In the genomic region with DNA sequence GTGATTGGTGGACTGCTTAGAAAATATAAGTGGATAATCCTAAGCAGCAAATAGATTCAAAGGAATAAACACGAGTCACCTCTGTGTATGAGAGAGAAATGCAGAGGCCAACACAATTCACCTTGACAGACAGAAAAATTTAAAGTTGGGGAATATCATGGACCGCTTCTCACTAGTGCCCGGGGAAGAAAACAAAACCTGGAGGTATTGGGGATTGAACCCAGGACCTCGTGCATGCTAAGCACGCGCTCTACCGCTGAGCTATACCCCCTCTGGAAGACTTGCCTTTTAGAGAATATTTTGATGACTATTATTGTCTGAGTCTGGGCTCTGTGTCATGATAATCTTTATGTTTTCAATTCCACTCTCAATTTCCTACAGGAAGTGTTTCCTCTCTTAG, we compare ENCODE assay signal across 10 cellular contexts.
A peak's percentile ranks its signal among the peaks of the same experiment; 100 is the strongest.
DNase-seq lines count a peak whose midpoint lies in the region; ATAC-seq and TF ChIP-seq lines count a peak whose summit lies in the region.
"Had no signal": no experiment of that assay in that cellular context is flagged by ENCODE, and none has a peak within 500 bp of the region (broad histone marks: within the 10 kb centered on the region; RNA-seq: fewer than 3 reads in every experiment).

No MANE protein-coding gene starts in this region.

- no peak overlapping the region for H2AFZ ChIP-seq in OCI-LY1 (ENCODE audit: low read length)

- BruUV-seq in A673 (replicated peaks; lab: Mats Ljungman, UMichigan): no TSS peak

- no peaks in the 10 kb centered on the region for H3K9me2 ChIP-seq in OCI-LY1 (ENCODE audit: low read depth, low read length)

- H3K9ac ChIP-seq in OCI-LY1 (ENCODE audit: low read length): no peak overlapping the region

- POLR2A ChIA-PET in A673 (lab: Charles Lee; ENCODE audit: low non-redundant PET): interaction anchor here (0.6 kb wide), 1 partner anchor 14 kb away, joined by 4 read pairs; no protein-coding TSS in a partner anchor

- H3K4me3 ChIP-seq in A673 (ENCODE audit: low read depth, low read length, poor library complexity, severe bottlenecking): peak overlapping the region; percentile 55
- H3K4me3 ChIP-seq in GM12865 (ENCODE audit: low read depth, low read length): no peak overlapping the region
- no peak overlapping the region for H3K4me3 ChIP-seq in OCI-LY1 (ENCODE audit: low read depth, low read length, poor library complexity, severe bottlenecking)
- no peak overlapping the region for H3K4me3 ChIP-seq in choroid plexus epithelial cell (ENCODE audit: low read depth, low read length)

- no peak for ATAC-seq in GM18505 (IDR thresholded peaks at IDR 0.05; ENCODE audit: unreplicated experiment)
- no peak for ATAC-seq in HG03280 (IDR thresholded peaks at IDR 0.05; ENCODE audit: unreplicated experiment)
- no peak for ATAC-seq in HG02763 (IDR thresholded peaks at IDR 0.05; ENCODE audit: unreplicated experiment)
- no peak for ATAC-seq in GM18870 (IDR thresholded peaks at IDR 0.05; ENCODE audit: unreplicated experiment)

- H3K4me2 ChIP-seq in OCI-LY1 (ENCODE audit: low read length): peak overlapping the region; percentile 24; the same call in 1 of the 2 replicates

- intact Hi-C loops in A673 (cut with micrococcal nuclease; ENCODE audit: unreplicated experiment): loop anchor here (5.0 kb wide), 1 partner anchor 170 kb away; no protein-coding TSS in a partner anchor

- no peaks in the 10 kb centered on the region for H3K79me2 ChIP-seq in OCI-LY1 (ENCODE audit: insufficient read depth, low read length)

- TF ChIP-seq POLR2A in GM18505 (IDR thresholded peaks at IDR 0.05; ENCODE audit: borderline replicate concordance, extremely low read depth, insufficient read depth, insufficient read length): no peak

- CTCF ChIA-PET in A673 (lab: Charles Lee): no interaction called here

- H3K4me1 ChIP-seq in A673 (ENCODE audit: insufficient read depth, low read length, poor library complexity, severe bottlenecking) (peaks cover 10% of the 10 kb centered on the region), OCI-LY1 (ENCODE audit: insufficient read depth, low read length, severe bottlenecking) (no peaks in the 10 kb centered on the region)

- no peaks in the 10 kb centered on the region for H3F3A ChIP-seq in OCI-LY1 (ENCODE audit: insufficient read depth, low read length)

- no peak for TF ChIP-seq CTCF in A673 (conservative IDR thresholded peaks at IDR 0.05; ENCODE audit: low read depth, low read length)
- TF ChIP-seq CTCF in GM12865 (IDR thresholded peaks at IDR 0.05; ENCODE audit: insufficient read depth, low read depth, low read length, missing control alignments): no peak
- TF ChIP-seq CTCF in OCI-LY1 (IDR thresholded peaks at IDR 0.05; ENCODE audit: low read length): no peak
- TF ChIP-seq CTCF in choroid plexus epithelial cell (conservative IDR thresholded peaks at IDR 0.05; ENCODE audit: low read depth, low read length): no peak

- no peaks in the 10 kb centered on the region for H4K20me1 ChIP-seq in OCI-LY1 (ENCODE audit: insufficient read depth, low read length)

- H3K27ac ChIP-seq in A673 (ENCODE audit: low read depth, low read length, poor library complexity, severe bottlenecking) (no peak overlapping the region), OCI-LY1 (ENCODE audit: low read depth, low read length, poor library complexity, severe bottlenecking) (no peak overlapping the region)

- H3K9me3 ChIP-seq in A673 (ENCODE audit: low read depth, low read length, poor library complexity, severe bottlenecking): no peaks in the 10 kb centered on the region
- H3K9me3 ChIP-seq in OCI-LY1 (ENCODE audit: low read length): no peaks in the 10 kb centered on the region

- H3K27me3 ChIP-seq in A673 (replicated peaks; ENCODE audit: insufficient read depth, low read depth, low read length, poor library complexity) (no peaks in the 10 kb centered on the region), OCI-LY1 (ENCODE audit: insufficient read depth, low read length) (no peaks in the 10 kb centered on the region; the same call in 1 of the 2 replicates)

- no peaks in the 10 kb centered on the region for H3K36me3 ChIP-seq in A673 (ENCODE audit: insufficient read depth, low read length, poor library complexity, severe bottlenecking)
- no peaks in the 10 kb centered on the region for H3K36me3 ChIP-seq in OCI-LY1 (ENCODE audit: insufficient read depth, low read length)

- DNase-seq in A673 (ENCODE audit: low spot score): peak; percentile 70
- DNase-seq in GM12865 (ENCODE audit: low read depth): peak; percentile 52
- DNase-seq in choroid plexus epithelial cell (ENCODE audit: low read depth): peak; percentile 21
- DNase-seq: naive B cell; stimulated activated naive CD4-positive, alpha-beta T cell treated with Interleukin-2 at 50 U/mL for 16 hours had no signal
